8 cellular contexts compared by ENCODE assay signal in genomic region chr11:104164028-104164520, GRCh38. TPM values are rescaled to one million over a fixed set of nuclear protein-coding genes. Genes with fewer than 3 reads are reported as not detected.
DNase-seq lines count a peak whose midpoint lies in the region; ATAC-seq and TF ChIP-seq lines count a peak whose summit lies in the region.

PDGFD (minus strand) TSS chr11:104164147.

- 0 to 2% methylated on average over 12 to 37 of the region's 37 CpGs for WGBS in endodermal cell (ENCODE audit: insufficient coverage in 1 of 2, insufficient read length in 1 of 2), 2 experiments
- no CpG with 5 or more reads among the region's 37 CpGs for WGBS in mesendoderm (ENCODE audit: extremely low coverage, insufficient coverage, low lambda C conversion rate)
- 6% methylated on average over 6 of the region's 37 CpGs for WGBS in suprapubic skin

- peaks cover 3% of the 10 kb centered on the region for H3K27me3 Mint-ChIP-seq in endodermal cell (ENCODE audit: insufficient read depth)

- H3K9me2 ChIP-seq in Karpas-422 (replicated peaks; ENCODE audit: insufficient read depth, low read length) = no peaks in the 10 kb centered on the region

- no peak within 1 kb of the TSS for H2AK5ac ChIP-seq in mesendoderm (ENCODE audit: low read length)

- H4K20me1 ChIP-seq in Karpas-422 (ENCODE audit: insufficient read depth, low read depth, low read length) = no peaks in the 10 kb centered on the region

- H3K9me3 Mint-ChIP-seq in endodermal cell = no peaks in the 10 kb centered on the region

- no peak within 1 kb of the TSS for H2BK120ac ChIP-seq in mesendoderm (ENCODE audit: low read depth, low read length)

- TF ChIP-seq POLR2A in suprapubic skin (IDR thresholded peaks at IDR 0.05) = no peak

- no peaks in the 10 kb centered on the region for H3K36me3 Mint-ChIP-seq in endodermal cell (ENCODE audit: low read depth)

- H3K56ac ChIP-seq in mesendoderm (ENCODE audit: low read length) = peak within 1 kb of the TSS; percentile 83

- peak within 1 kb of the TSS; percentile 73 for H3K4me2 ChIP-seq in Karpas-422 (ENCODE audit: low read depth, low read length, poor library complexity, severe bottlenecking)
- peak within 1 kb of the TSS; percentile 93 for H3K4me2 ChIP-seq in mesendoderm (ENCODE audit: low read length)

- peaks cover 47% of the 10 kb centered on the region for H3K79me2 ChIP-seq in Karpas-422 (ENCODE audit: low read length)
- no peaks in the 10 kb centered on the region for H3K79me2 ChIP-seq in mesendoderm (ENCODE audit: control insufficient read depth, insufficient read depth, low read length)

- peaks cover 38% of the 10 kb centered on the region for H3K4me1 ChIP-seq in Karpas-422 (ENCODE audit: low read length)
- H3K4me1 ChIP-seq in endodermal cell (ENCODE audit: control insufficient read depth, insufficient read depth, low read length) = no peaks in the 10 kb centered on the region
- H3K4me1 ChIP-seq in mesendoderm (ENCODE audit: control insufficient read depth, low read depth, low read length) = peaks cover 3% of the 10 kb centered on the region
- H3K4me1 ChIP-seq in suprapubic skin = peaks cover 13% of the 10 kb centered on the region

- no peak for TF ChIP-seq EP300 in suprapubic skin (IDR thresholded peaks at IDR 0.05)

- peak within 1 kb of the TSS; percentile 64 for H4K5ac ChIP-seq in mesendoderm (ENCODE audit: low read length)

- H3K27me3 ChIP-seq in Karpas-422 (ENCODE audit: low read length) (no peaks in the 10 kb centered on the region), endodermal cell (ENCODE audit: control insufficient read depth, insufficient read depth, low read length, poor library complexity, severe bottlenecking) (no peaks in the 10 kb centered on the region), mesendoderm (ENCODE audit: insufficient read depth, low read length, poor library complexity) (no peaks in the 10 kb centered on the region), suprapubic skin (peaks cover 8% of the 10 kb centered on the region)

- peak within 1 kb of the TSS; percentile 79 for H3K27ac Mint-ChIP-seq in endodermal cell

- H2BK15ac ChIP-seq in mesendoderm (replicated peaks; ENCODE audit: low read depth) = no peak within 1 kb of the TSS

- H3K4ac ChIP-seq in mesendoderm (ENCODE audit: low read depth, low read length) = no peak within 1 kb of the TSS

- no peak within 1 kb of the TSS for H3K23ac ChIP-seq in mesendoderm (ENCODE audit: low read length)

- no peak within 1 kb of the TSS for H4K8ac ChIP-seq in mesendoderm (ENCODE audit: low read depth, low read length)

- peaks cover 18% of the 10 kb centered on the region for H3K4me1 Mint-ChIP-seq in endodermal cell

- TF ChIP-seq CTCF in GM12872 (IDR thresholded peaks at IDR 0.05; ENCODE audit: insufficient read depth, low read depth, low read length) (peak; percentile 46), endodermal cell (conservative IDR thresholded peaks at IDR 0.05) (peak; percentile 79), suprapubic skin (IDR thresholded peaks at IDR 0.05) (peak in 1 of 2 donors; percentile 32)

- H2BK5ac ChIP-seq in mesendoderm (ENCODE audit: low read length) = no peak within 1 kb of the TSS

- H3K36me3 ChIP-seq in Karpas-422 (ENCODE audit: insufficient read depth, low read length) (peaks cover 23% of the 10 kb centered on the region), endodermal cell (ENCODE audit: control insufficient read depth, insufficient read depth, low read length) (no peaks in the 10 kb centered on the region), mesendoderm (ENCODE audit: control insufficient read depth, insufficient read depth, low read length) (no peaks in the 10 kb centered on the region), suprapubic skin (no peaks in the 10 kb centered on the region)

- H3K18ac ChIP-seq in mesendoderm (ENCODE audit: low read length) = peak within 1 kb of the TSS; percentile 84

- no peaks in the 10 kb centered on the region for H3K79me1 ChIP-seq in mesendoderm (ENCODE audit: low read length)

- H2AFZ ChIP-seq in Karpas-422 (ENCODE audit: low read length) = peak within 1 kb of the TSS; percentile 92

- no peaks in the 10 kb centered on the region for H3K9me3 ChIP-seq in Karpas-422 (ENCODE audit: low read length)
- no peaks in the 10 kb centered on the region for H3K9me3 ChIP-seq in endodermal cell (ENCODE audit: control insufficient read depth, low read length)
- no peaks in the 10 kb centered on the region for H3K9me3 ChIP-seq in suprapubic skin

- DNase-seq in Karpas-422 = peak; percentile 99
- DNase-seq in T1000 (lab: John Stamatoyannopoulos, UW) = peak; percentile 26
- DNase-seq in endodermal cell = peak; percentile 95
- peak; percentile 95 for DNase-seq in mesendoderm
- peak; percentile 77 to 80 for DNase-seq in suprapubic skin (ENCODE audit: low spot score in 2 of 2)
- no peak for DNase-seq in NCI-H1092 (lab: John Stamatoyannopoulos, UW)

- H3K9ac ChIP-seq in Karpas-422 (ENCODE audit: low read length) (peak within 1 kb of the TSS; percentile 87), endodermal cell (ENCODE audit: extremely low read depth, low read length, poor library complexity, severe bottlenecking) (peak within 1 kb of the TSS; percentile 52), mesendoderm (ENCODE audit: low read length) (peak within 1 kb of the TSS; percentile 65)

- H3K27ac ChIP-seq in Karpas-422 (ENCODE audit: low read length) = peak within 1 kb of the TSS; percentile 84
- no peak within 1 kb of the TSS for H3K27ac ChIP-seq in endodermal cell (ENCODE audit: low read depth, low read length)
- H3K27ac ChIP-seq in mesendoderm (ENCODE audit: low read depth, low read length) = peak within 1 kb of the TSS; percentile 39
- no peak within 1 kb of the TSS for H3K27ac ChIP-seq in suprapubic skin

- H3K4me3 ChIP-seq in Karpas-422 (ENCODE audit: low read length) = peak within 1 kb of the TSS; percentile 88
- H3K4me3 ChIP-seq in endodermal cell (ENCODE audit: low read length) = peak within 1 kb of the TSS; percentile 93
- peak within 1 kb of the TSS; percentile 70 for H3K4me3 ChIP-seq in mesendoderm (ENCODE audit: low read length)
- H3K4me3 ChIP-seq in suprapubic skin = peak within 1 kb of the TSS; percentile 57

- peak within 1 kb of the TSS; percentile 76 for H3K4me3 Mint-ChIP-seq in endodermal cell

- peak; percentile 84 for ATAC-seq in GM21825 (IDR thresholded peaks at IDR 0.05; ENCODE audit: unreplicated experiment)

RNA-seq across cellular contexts. Expression of gene PDGFD, which starts in this region (rescaled TPM):
- total RNA-seq in Karpas-422 (2014; rRNA removed; shearing (Covaris generic); ENCODE audit: low replicate concordance) = 205 and 360 TPM in 2 replicates
- total RNA-seq in endodermal cell (1 to 10 TPM; 2.3 to 4.8 TPM), suprapubic skin (1 to 10 TPM; 4.4 to 7.2 (median 5.2) TPM)
- 3.5 TPM for polyA plus RNA-seq in endodermal cell (2013, experiment 1 of 2)
- polyA plus RNA-seq in endodermal cell (2013, experiment 2 of 2) = 4.8 TPM
- 3.2 TPM for polyA plus RNA-seq in mesendoderm (2013, experiment 1 of 2)
- 3.2 TPM for polyA plus RNA-seq in mesendoderm (2013, experiment 2 of 2)

Comparison
In these comparisons a context has a peak if more than half of its experiments do, and no peak if none do; other contexts are left out.
1. RNA of gene PDGFD (total RNA-seq): 205 to 360 TPM in Karpas-422; 4.4 to 7.2 TPM in suprapubic skin and 2.3 to 4.8 TPM in endodermal cell; every median in the first group is over 10 times any median in the second.
2. H3K27ac ChIP-seq: peak in Karpas-422 (single experiment) and mesendoderm (single experiment); none in endodermal cell (single experiment) and suprapubic skin (single experiment).
3. Peak in every context shown above with its lines, with median percentiles within 50 percentile points of each other: H3K4me3 ChIP-seq and H3K9ac ChIP-seq.